ENCODE assay signal across 1 cellular context in genomic region chr2:138012082-138012481, GRCh38.
TF ChIP-seq lines count a peak whose summit lies in the region.

No MANE protein-coding gene starts in this region.

TF ChIP-seq in K562, 482 proteins besides CTCF, POLR2A, EP300 and RAD21 (continued from another document and continues in another):
- TF ChIP-seq CLOCK (CRISPR knock-in tag; IDR thresholded peaks at IDR 0.05; ENCODE audit: borderline replicate concordance) (no peak), FOSL1 (tag; conservative IDR thresholded peaks at IDR 0.05) (no peak), ATF4 (CRISPR knock-in tag; IDR thresholded peaks at IDR 0.05) (no peak), MXD1 (CRISPR knock-in tag; IDR thresholded peaks at IDR 0.05; ENCODE audit: borderline replicate concordance, poor library complexity, severe bottlenecking) (no peak), ZNF232 (CRISPR knock-in tag; IDR thresholded peaks at IDR 0.05) (no peak), CREB3 (tag; conservative IDR thresholded peaks at IDR 0.05; ENCODE audit: low read depth) (no peak), GABPB1 (CRISPR knock-in tag; IDR thresholded peaks at IDR 0.05) (no peak), BHLHE40 (IDR thresholded peaks at IDR 0.05; ENCODE audit: low read length) (no peak), MAX (CRISPR knock-in tag; IDR thresholded peaks at IDR 0.05) (no peak), BRD9 (IDR thresholded peaks at IDR 0.05; ENCODE audit: low read depth, partially characterized antibody) (peak; percentile 46), ZNF76 (CRISPR knock-in tag; IDR thresholded peaks at IDR 0.05; ENCODE audit: borderline replicate concordance) (no peak), FOXO4 (CRISPR knock-in tag; IDR thresholded peaks at IDR 0.05) (no peak), MTA3 (IDR thresholded peaks at IDR 0.05; ENCODE audit: borderline replicate concordance) (no peak), THAP7 (CRISPR knock-in tag; IDR thresholded peaks at IDR 0.05) (no peak), ZNF431 (CRISPR knock-in tag; IDR thresholded peaks at IDR 0.05) (no peak), JUND (IDR thresholded peaks at IDR 0.05; ENCODE audit: borderline replicate concordance, low read depth, low read length) (no peak), JUND (tag; IDR thresholded peaks at IDR 0.05; ENCODE audit: borderline replicate concordance, low read depth, low read length) (0 out of 3 replicates have a peak, but pooled peaks have one; percentile 50), ADNP (tag; IDR thresholded peaks at IDR 0.05) (peak; percentile 95), CBX8 (IDR thresholded peaks at IDR 0.05; ENCODE audit: borderline replicate concordance, extremely low read depth, low read depth, low read length, poor library complexity, severe bottlenecking) (no peak), HNRNPL (IDR thresholded peaks at IDR 0.05; ENCODE audit: low read depth, low read length) (no peak), TEAD2 (tag; IDR thresholded peaks at IDR 0.05) (no peak), TGIF2 (CRISPR knock-in tag; IDR thresholded peaks at IDR 0.05) (no peak), ZC3H11A (IDR thresholded peaks at IDR 0.05; ENCODE audit: low read depth, low read length) (no peak), BRCA1 (IDR thresholded peaks at IDR 0.05) (no peak), BRCA1 (CRISPR knock-in tag; IDR thresholded peaks at IDR 0.05) (no peak), E2F6 (IDR thresholded peaks at IDR 0.05; ENCODE audit: borderline replicate concordance in 1 of 2, extremely low read depth in 1 of 2, insufficient read depth in 1 of 2, insufficient read length in 1 of 2, low read depth in 1 of 2, low read length in 1 of 2, poor library complexity in 1 of 2, severe bottlenecking in 1 of 2) (no peak), MTA1 (IDR thresholded peaks at IDR 0.05; ENCODE audit: borderline replicate concordance) (peak; percentile 60), TAF1 (IDR thresholded peaks at IDR 0.05; ENCODE audit: control insufficient read depth, extremely low read depth, insufficient read depth, low read length, severe bottlenecking) (no peak), KDM2B (CRISPR knock-in tag; IDR thresholded peaks at IDR 0.05) (no peak), NKRF (IDR thresholded peaks at IDR 0.05; ENCODE audit: borderline replicate concordance) (no peak), ZNF263 (CRISPR knock-in tag; IDR thresholded peaks at IDR 0.05; ENCODE audit: borderline replicate concordance) (no peak), ZNF75A (CRISPR knock-in tag; IDR thresholded peaks at IDR 0.05) (no peak), TAF7 (tag; IDR thresholded peaks at IDR 0.05) (no peak), PHF20 (IDR thresholded peaks at IDR 0.05; ENCODE audit: partially characterized antibody) (no peak), ZNF77 (CRISPR knock-in tag; IDR thresholded peaks at IDR 0.05) (no peak), SMAD3 (CRISPR knock-in tag; conservative IDR thresholded peaks at IDR 0.05) (no peak), RBM25 (IDR thresholded peaks at IDR 0.05; ENCODE audit: low read depth, low read length, severe bottlenecking) (peak; percentile 79), MYNN (IDR thresholded peaks at IDR 0.05) (no peak), MYNN (CRISPR knock-in tag; IDR thresholded peaks at IDR 0.05) (no peak), TEAD1 (CRISPR knock-in tag; IDR thresholded peaks at IDR 0.05) (no peak), E2F4 (CRISPR knock-in tag; IDR thresholded peaks at IDR 0.05; ENCODE audit: low read depth) (no peak), FOXA3 (CRISPR knock-in tag; conservative IDR thresholded peaks at IDR 0.05 in 1 of 2, IDR thresholded peaks at IDR 0.05 in 1 of 2) (no peak), EHMT2 (IDR thresholded peaks at IDR 0.05) (no peak), CUX1 (CRISPR knock-in tag; IDR thresholded peaks at IDR 0.05) (no peak), MIER1 (IDR thresholded peaks at IDR 0.05; ENCODE audit: low read depth) (no peak), ZNF507 (tag; conservative IDR thresholded peaks at IDR 0.05) (no peak), POLR2G (IDR thresholded peaks at IDR 0.05; ENCODE audit: low read depth, low read length) (no peak), FUS (optimal IDR thresholded peaks at IDR 0.05; ENCODE audit: low read depth, low read length) (no peak), ZBTB7A (IDR thresholded peaks at IDR 0.05; ENCODE audit: borderline replicate concordance, control insufficient read depth, low read depth, low read length) (no peak), ZNF143 (CRISPR knock-in tag; IDR thresholded peaks at IDR 0.05) (no peak), DLX4 (CRISPR knock-in tag; IDR thresholded peaks at IDR 0.05) (no peak), NCOA1 (IDR thresholded peaks at IDR 0.05; ENCODE audit: low read depth) (peak; percentile 36; the same call in 1 of the 2 replicates), ZZZ3 (IDR thresholded peaks at IDR 0.05) (no peak), SOX6 (IDR thresholded peaks at IDR 0.05) (peak; percentile 77), ZEB2 (IDR thresholded peaks at IDR 0.05) (peak; percentile 71; the same call in 1 of the 2 replicates)
